8 cellular contexts compared by ENCODE assay signal in the genomic region with DNA sequence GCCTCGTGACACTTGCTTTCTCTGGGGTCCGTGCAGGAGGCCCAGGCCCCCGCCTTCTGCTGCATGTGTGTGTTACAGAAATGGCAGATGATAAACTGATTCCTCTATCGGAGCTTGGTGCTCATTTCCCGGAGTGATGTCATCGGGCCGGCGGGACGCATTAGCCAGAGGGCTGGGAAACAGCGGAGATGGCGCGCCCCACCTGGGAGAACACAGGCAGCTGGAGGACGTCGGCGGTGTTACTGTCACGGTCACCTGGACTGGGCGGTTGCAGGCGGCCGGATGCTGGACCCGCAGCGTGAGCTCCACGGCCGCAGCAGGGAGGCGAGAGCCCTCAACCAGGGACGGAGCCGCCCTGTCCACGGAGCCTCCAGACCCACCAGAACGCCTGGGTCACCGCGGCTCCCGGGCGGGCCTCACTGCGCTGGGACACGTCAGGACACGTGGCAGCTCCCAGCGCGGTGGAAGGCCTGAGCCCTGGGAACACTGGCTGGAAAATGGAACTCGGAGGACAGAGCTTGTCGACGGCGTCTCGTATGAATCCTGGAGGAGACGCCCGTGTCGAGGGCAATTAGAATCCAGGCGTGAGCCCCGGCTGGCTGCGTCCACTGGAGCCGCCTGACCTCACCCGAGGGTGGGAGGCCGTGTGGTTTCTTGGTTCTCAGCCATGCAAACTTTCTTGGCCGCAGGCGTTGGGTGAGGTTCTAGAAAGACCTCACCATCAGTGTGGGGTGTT.
DNase-seq lines count a peak whose midpoint lies in the region; ATAC-seq, FAIRE-seq and TF ChIP-seq lines count a peak whose summit lies in the region.
"Not testable (repeated sequence)": the region's sequence is repeated elsewhere in the genome, so short reads cannot be mapped to it uniquely, and the experiment has no call there.

No MANE protein-coding gene starts in this region.

- not testable (repeated sequence) for TF ChIP-seq RAD21 in A549 (conservative IDR thresholded peaks at IDR 0.05 in 1 of 2, IDR thresholded peaks at IDR 0.05 in 1 of 2)

- not testable (repeated sequence) for H3K9me3 Mint-ChIP-seq in activated CD4-positive, alpha-beta T cell treated with anti-CD3 and anti-CD28 coated beads, Interleukin-2, amount 10 ng/mL, durations not matched to agents 24 days and 14 days; effector memory CD8-positive, alpha-beta T cell

- H3K23ac ChIP-seq in mesenchymal stem cell (ENCODE audit: low read length in 2 of 2); trophoblast cell (ENCODE audit: low read length): not testable (repeated sequence)

- not testable (repeated sequence) for H3K79me1 ChIP-seq in mesenchymal stem cell (replicated peaks; ENCODE audit: low read length, poor library complexity, severe bottlenecking); trophoblast cell (ENCODE audit: low read length)

- H3K9ac ChIP-seq in HUES6 (ENCODE audit: low read length) (peak overlapping the region; percentile 56), mesenchymal stem cell (ENCODE audit: low read length) (peak overlapping the region; percentile 86)
- not testable (repeated sequence) for H3K9ac ChIP-seq in trophoblast cell (ENCODE audit: low read length)

- in situ Hi-C loops in transverse colon (cut with MboI; ENCODE audit: low pct_ligation_motif_present in 1 of 4, low pct_unique_long_range_greater_than_20kb in 1 of 4, low sequenced_read_pairs in 3 of 4): not testable (repeated sequence)

- FAIRE-seq in A549 (lab: Jason Lieb, UNC): not testable (repeated sequence)

- H3K27ac ChIP-seq in A549 (peak overlapping the region; percentile 66 to 85; a peak in 5 of 6 replicates), transverse colon (peak overlapping the region; percentile 62 to 78 (median 70))
- not testable (repeated sequence) for H3K27ac ChIP-seq in HUES6 (ENCODE audit: low read depth, low read length); mesenchymal stem cell (ENCODE audit: low read length, poor library complexity, severe bottlenecking); trophoblast cell (ENCODE audit: low read depth, low read length)

- TF ChIP-seq EP300 in A549 (IDR thresholded peaks at IDR 0.05); transverse colon (IDR thresholded peaks at IDR 0.05; ENCODE audit: low read depth): not testable (repeated sequence)

- peaks cover 21% of the 10 kb centered on the region for H3K4me1 ChIP-seq in A549
- H3K4me1 ChIP-seq in HUES6 (ENCODE audit: control insufficient read depth, insufficient read depth, low read length): peaks cover 21% of the 10 kb centered on the region
- H3K4me1 ChIP-seq in mesenchymal stem cell (ENCODE audit: control insufficient read depth, insufficient read depth, low read depth, low read length): peaks cover 21% of the 10 kb centered on the region
- H3K4me1 ChIP-seq in trophoblast cell (ENCODE audit: control insufficient read depth in 1 of 2, insufficient read depth in 2 of 2, low read length in 2 of 2): peaks cover 8 to 12% of the 10 kb centered on the region in 2 experiments
- H3K4me1 ChIP-seq in transverse colon: not testable (repeated sequence)

- intact Hi-C loops in activated CD4-positive, alpha-beta T cell treated with anti-CD3 and anti-CD28 coated beads, Interleukin-2, amount 10 ng/mL, durations not matched to agents 24 days and 14 days (cut with micrococcal nuclease); Right ventricle myocardium superior (cut with DNase I); transverse colon (cut with DNase I; ENCODE audit: low total_unique reads): not testable (repeated sequence)

- not testable (repeated sequence) for H3K4me2 ChIP-seq in A549; mesenchymal stem cell (ENCODE audit: low read length, poor library complexity, severe bottlenecking); trophoblast cell (ENCODE audit: low read length)

- H2AK5ac ChIP-seq in mesenchymal stem cell (ENCODE audit: low read length, severe bottlenecking); trophoblast cell (ENCODE audit: low read length): not testable (repeated sequence)

- CTCF ChIA-PET in A549 (lab: Yijun Ruan, JAX): interaction anchor here (1.7 kb wide), 1 partner anchor 99 kb away, joined by 3 read pairs; no protein-coding TSS in a partner anchor

- not testable (repeated sequence) for H2BK5ac ChIP-seq in mesenchymal stem cell (ENCODE audit: low read depth, low read length, poor library complexity, severe bottlenecking); trophoblast cell (ENCODE audit: low read depth, low read length, poor library complexity)

- H2AFZ ChIP-seq in mesenchymal stem cell (ENCODE audit: low read depth, low read length); trophoblast cell (ENCODE audit: insufficient read depth, low read length, poor library complexity): not testable (repeated sequence)

- H3K27me3 Mint-ChIP-seq in activated CD4-positive, alpha-beta T cell treated with anti-CD3 and anti-CD28 coated beads, Interleukin-2, amount 10 ng/mL, durations not matched to agents 24 days and 14 days; effector memory CD8-positive, alpha-beta T cell: not testable (repeated sequence)

- H2BK12ac ChIP-seq in mesenchymal stem cell (ENCODE audit: low read length in 2 of 2): peak overlapping the region in 1 of 2 experiments; percentile 71
- not testable (repeated sequence) for H2BK12ac ChIP-seq in trophoblast cell (ENCODE audit: low read length)

- not testable (repeated sequence) for H3K4me3 Mint-ChIP-seq in activated CD4-positive, alpha-beta T cell treated with anti-CD3 and anti-CD28 coated beads, Interleukin-2, amount 10 ng/mL, durations not matched to agents 24 days and 14 days; effector memory CD8-positive, alpha-beta T cell

- H4K8ac ChIP-seq in mesenchymal stem cell (ENCODE audit: low read length); trophoblast cell (ENCODE audit: low read depth, low read length): not testable (repeated sequence)

- not testable (repeated sequence) for H2BK120ac ChIP-seq in mesenchymal stem cell (ENCODE audit: low read depth, low read length); trophoblast cell (ENCODE audit: insufficient read depth, low read length, poor library complexity)

- H4K12ac ChIP-seq in trophoblast cell (ENCODE audit: low read depth, low read length): not testable (repeated sequence)

- H3K4me1 Mint-ChIP-seq in activated CD4-positive, alpha-beta T cell treated with anti-CD3 and anti-CD28 coated beads, Interleukin-2, amount 10 ng/mL, durations not matched to agents 24 days and 14 days: peaks cover 16% of the 10 kb centered on the region
- not testable (repeated sequence) for H3K4me1 Mint-ChIP-seq in effector memory CD8-positive, alpha-beta T cell (ENCODE audit: low read depth in 2 of 2)

- not testable (repeated sequence) for H3K4ac ChIP-seq in mesenchymal stem cell (ENCODE audit: low read depth in 1 of 2, low read length in 2 of 2); trophoblast cell (ENCODE audit: low read depth, low read length)

- H3K36me3 Mint-ChIP-seq in activated CD4-positive, alpha-beta T cell treated with anti-CD3 and anti-CD28 coated beads, Interleukin-2, amount 10 ng/mL, durations not matched to agents 24 days and 14 days (ENCODE audit: low read depth); effector memory CD8-positive, alpha-beta T cell (ENCODE audit: insufficient read depth): not testable (repeated sequence)

- TF ChIP-seq CTCF in A549 (IDR thresholded peaks at IDR 0.05); transverse colon (IDR thresholded peaks at IDR 0.05): not testable (repeated sequence)

- H3K14ac ChIP-seq in mesenchymal stem cell (ENCODE audit: low read length in 2 of 2); trophoblast cell (ENCODE audit: low read length): not testable (repeated sequence)

- not testable (repeated sequence) for H3K27me3 ChIP-seq in HUES6 (ENCODE audit: control insufficient read depth, insufficient read depth, low read length); mesenchymal stem cell (ENCODE audit: control insufficient read depth in 1 of 2, insufficient read depth in 1 of 2, low read length in 2 of 2); trophoblast cell (ENCODE audit: insufficient read depth, low read length); transverse colon

- not testable (repeated sequence) for H2BK15ac ChIP-seq in mesenchymal stem cell (ENCODE audit: low read depth, poor library complexity, severe bottlenecking)

- 93% methylated on average over 43 of the region's 53 CpGs for WGBS in A549 (ENCODE audit: missing lambda C conversion rate)
- WGBS in mesenchymal stem cell: 95% methylated on average over 53 of the region's 53 CpGs
- WGBS in trophoblast cell (ENCODE audit: extremely low coverage, insufficient coverage, insufficient read length): no CpG with 5 or more reads among the region's 53 CpGs
- WGBS in transverse colon (ENCODE audit: low coverage in 1 of 2), 2 donors: 80 to 93% methylated on average over 2 to 45 of the region's 53 CpGs

- H3K9me3 ChIP-seq in A549; HUES6 (ENCODE audit: control insufficient read depth, insufficient read depth, low read depth, low read length); mesenchymal stem cell (ENCODE audit: control insufficient read depth, low read length); trophoblast cell (ENCODE audit: insufficient read depth, low read depth, low read length); transverse colon: not testable (repeated sequence)

- H3K27ac Mint-ChIP-seq in activated CD4-positive, alpha-beta T cell treated with anti-CD3 and anti-CD28 coated beads, Interleukin-2, amount 10 ng/mL, durations not matched to agents 24 days and 14 days: peak overlapping the region; percentile 45
- H3K27ac Mint-ChIP-seq in effector memory CD8-positive, alpha-beta T cell: peak overlapping the region; percentile 19 to 53

- not testable (repeated sequence) for ATAC-seq in A549; effector memory CD8-positive, alpha-beta T cell (replicated peaks)
- ATAC-seq in Right ventricle myocardium superior (ENCODE audit: poor library complexity): peak; percentile 21

- not testable (repeated sequence) for H4K91ac ChIP-seq in mesenchymal stem cell (ENCODE audit: low read length); trophoblast cell (ENCODE audit: low read depth, low read length)

- not testable (repeated sequence) for DNase-seq in A549 (ENCODE audit: low read depth in 1 of 2, low spot score in 1 of 2); activated CD4-positive, alpha-beta T cell treated with anti-CD3 and anti-CD28 coated beads, Interleukin-2, amount 10 ng/mL, durations not matched to agents 24 days and 14 days; effector memory CD8-positive, alpha-beta T cell; mesenchymal stem cell; transverse colon
- DNase-seq in Right ventricle myocardium superior: peak; percentile 67
- DNase-seq in trophoblast cell: peak; percentile 56 to 65

- not testable (repeated sequence) for TF ChIP-seq POLR2A in A549 (IDR thresholded peaks at IDR 0.05; ENCODE audit: low read length); transverse colon (IDR thresholded peaks at IDR 0.05)

- not testable (repeated sequence) for H3K79me2 ChIP-seq in trophoblast cell (ENCODE audit: control insufficient read depth, insufficient read depth, low read length, poor library complexity)

- not testable (repeated sequence) for H3K4me3 ChIP-seq in A549; HUES6 (ENCODE audit: low read depth, low read length); mesenchymal stem cell (ENCODE audit: insufficient read depth in 1 of 2, low read depth in 1 of 2, low read length in 2 of 2); trophoblast cell (ENCODE audit: low read depth, low read length); transverse colon

- H3K36me3 ChIP-seq in HUES6 (ENCODE audit: control insufficient read depth, insufficient read depth, low read length); mesenchymal stem cell (ENCODE audit: control insufficient read depth in 1 of 2, insufficient read depth in 2 of 2, low read depth in 1 of 2, low read length in 2 of 2); trophoblast cell (ENCODE audit: control insufficient read depth in 1 of 2, insufficient read depth in 2 of 2, low read length in 2 of 2); transverse colon: not testable (repeated sequence)

- POLR2A ChIA-PET in A549 (lab: Yijun Ruan, JAX): not testable (repeated sequence)

- peak overlapping the region in 1 of 2 experiments; percentile 25 for H3K18ac ChIP-seq in mesenchymal stem cell (ENCODE audit: low read depth in 1 of 2, low read length in 2 of 2)
- not testable (repeated sequence) for H3K18ac ChIP-seq in trophoblast cell (ENCODE audit: low read length)
